Comparison of ENCODE assay signal across 1 cellular context in the genomic region with DNA sequence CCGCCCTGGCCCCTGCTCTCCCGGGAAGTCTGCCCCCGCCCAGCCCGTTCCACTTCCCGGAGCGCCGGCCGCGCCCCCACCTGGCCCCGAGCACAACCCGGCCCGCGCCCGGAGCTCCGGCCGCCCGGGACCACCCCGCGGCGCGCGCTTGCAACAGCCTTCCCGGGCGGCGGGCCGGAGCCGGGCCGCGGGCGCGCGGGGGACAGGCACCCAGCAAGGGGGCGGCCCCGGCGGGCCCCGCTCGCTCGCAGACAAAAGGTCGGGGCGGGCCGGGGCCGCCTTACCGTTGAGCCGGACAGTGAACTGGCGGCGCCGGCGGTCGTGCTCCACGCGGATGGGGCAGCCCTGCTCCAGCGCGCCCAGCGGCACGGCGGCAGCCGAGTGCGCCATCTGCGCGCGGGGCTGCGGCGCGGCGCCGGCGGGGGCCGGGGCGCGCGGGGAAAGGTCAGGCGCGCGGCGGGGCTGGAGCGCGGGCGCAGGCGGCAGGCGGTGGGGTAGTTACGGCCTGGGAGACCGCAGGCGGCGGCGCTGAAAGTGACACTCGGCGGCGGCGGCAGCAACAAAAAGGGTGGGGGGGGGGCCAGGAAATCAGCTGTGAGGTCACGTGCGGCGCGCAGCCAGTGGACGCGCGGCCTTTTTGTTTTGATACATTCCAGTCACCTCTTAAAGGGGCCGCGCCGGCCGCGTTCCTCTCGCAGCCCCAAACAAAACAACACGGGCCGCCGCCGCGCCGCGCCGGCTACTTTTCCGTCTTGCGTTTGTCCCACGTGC.
TF ChIP-seq lines count a peak whose summit lies in the region.

A gene with protein sequence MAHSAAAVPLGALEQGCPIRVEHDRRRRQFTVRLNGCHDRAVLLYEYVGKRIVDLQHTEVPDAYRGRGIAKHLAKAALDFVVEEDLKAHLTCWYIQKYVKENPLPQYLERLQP (minus strand): TSS at position 536 of the 771 bp plus-strand sequence. CDS start 146 bp downstream, at position 390.

TF ChIP-seq in K562, 482 proteins besides CTCF, POLR2A, EP300 and RAD21 (continued from another document):
- TF ChIP-seq ZBTB7A (IDR thresholded peaks at IDR 0.05; ENCODE audit: borderline replicate concordance, control insufficient read depth, low read depth, low read length) (peak; percentile 34; the same call in 1 of the 2 replicates), ZNF75A (CRISPR knock-in tag; IDR thresholded peaks at IDR 0.05) (no peak), ATF1 (CRISPR knock-in tag; IDR thresholded peaks at IDR 0.05) (no peak), ATF1 (tag; IDR thresholded peaks at IDR 0.05) (no peak), MNT (conservative IDR thresholded peaks at IDR 0.05) (peak; percentile 76 to 84), POLR2G (IDR thresholded peaks at IDR 0.05; ENCODE audit: low read depth, low read length) (peak; percentile 67), HES1 (IDR thresholded peaks at IDR 0.05; ENCODE audit: low read depth) (no peak), CHAMP1 (IDR thresholded peaks at IDR 0.05) (no peak), NR4A1 (CRISPR knock-in tag; IDR thresholded peaks at IDR 0.05) (no peak), NR4A1 (tag; IDR thresholded peaks at IDR 0.05) (no peak), FOS (IDR thresholded peaks at IDR 0.05; ENCODE audit: extremely low read depth, insufficient read length) (peak; percentile 16), CXXC5 (CRISPR knock-in tag; IDR thresholded peaks at IDR 0.05) (peak; percentile 30), MAZ (CRISPR knock-in tag; conservative IDR thresholded peaks at IDR 0.05 in 1 of 2, IDR thresholded peaks at IDR 0.05 in 1 of 2) (peak; percentile 23 to 53; a peak in 1 of 4 replicates), PHF8 (IDR thresholded peaks at IDR 0.05; ENCODE audit: borderline replicate concordance, low read length) (peak; percentile 34; the same call in 1 of the 2 replicates), ILF3 (IDR thresholded peaks at IDR 0.05; ENCODE audit: borderline replicate concordance) (no peak), MTF1 (CRISPR knock-in tag; IDR thresholded peaks at IDR 0.05; ENCODE audit: borderline replicate concordance) (no peak)
- TF ChIP-seq, protein P1, sequence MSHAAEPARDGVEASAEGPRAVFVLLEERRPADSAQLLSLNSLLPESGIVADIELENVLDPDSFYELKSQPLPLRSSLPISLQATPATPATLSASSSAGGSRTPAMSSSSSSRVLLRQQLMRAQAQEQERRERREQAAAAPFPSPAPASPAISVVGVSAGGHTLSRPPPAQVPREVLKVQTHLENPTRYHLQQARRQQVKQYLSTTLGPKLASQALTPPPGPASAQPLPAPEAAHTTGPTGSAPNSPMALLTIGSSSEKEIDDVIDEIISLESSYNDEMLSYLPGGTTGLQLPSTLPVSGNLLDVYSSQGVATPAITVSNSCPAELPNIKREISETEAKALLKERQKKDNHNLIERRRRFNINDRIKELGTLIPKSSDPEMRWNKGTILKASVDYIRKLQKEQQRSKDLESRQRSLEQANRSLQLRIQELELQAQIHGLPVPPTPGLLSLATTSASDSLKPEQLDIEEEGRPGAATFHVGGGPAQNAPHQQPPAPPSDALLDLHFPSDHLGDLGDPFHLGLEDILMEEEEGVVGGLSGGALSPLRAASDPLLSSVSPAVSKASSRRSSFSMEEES (CRISPR knock-in tag; IDR thresholded peaks at IDR 0.05), result peak; percentile 78
- TF ChIP-seq, protein P2, sequence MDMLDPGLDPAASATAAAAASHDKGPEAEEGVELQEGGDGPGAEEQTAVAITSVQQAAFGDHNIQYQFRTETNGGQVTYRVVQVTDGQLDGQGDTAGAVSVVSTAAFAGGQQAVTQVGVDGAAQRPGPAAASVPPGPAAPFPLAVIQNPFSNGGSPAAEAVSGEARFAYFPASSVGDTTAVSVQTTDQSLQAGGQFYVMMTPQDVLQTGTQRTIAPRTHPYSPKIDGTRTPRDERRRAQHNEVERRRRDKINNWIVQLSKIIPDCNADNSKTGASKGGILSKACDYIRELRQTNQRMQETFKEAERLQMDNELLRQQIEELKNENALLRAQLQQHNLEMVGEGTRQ (CRISPR knock-in tag; IDR thresholded peaks at IDR 0.05), result peak; percentile 95
